In genomic region chrX:54178100-54178940, GRCh38 we compare ENCODE assay signal across 8 cellular contexts. TPM values are rescaled to one million over a fixed set of nuclear protein-coding genes. Genes with fewer than 3 reads are reported as not detected.
DNase-seq lines count a peak whose midpoint lies in the region; ATAC-seq, FAIRE-seq and TF ChIP-seq lines count a peak whose summit lies in the region.
"Had no signal": no experiment of that assay in that cellular context is flagged by ENCODE, and none has a peak within 500 bp of the region (broad histone marks: within the 10 kb centered on the region; RNA-seq: fewer than 3 reads in every experiment).

No MANE protein-coding gene starts in this region.

- no peaks in the 10 kb centered on the region for H3K27me3 Mint-ChIP-seq in neural progenitor cell (ENCODE audit: insufficient read depth, low read depth)

- peaks cover 10% of the 10 kb centered on the region; the same call in 1 of the 2 replicates for H4K20me1 ChIP-seq in KMS-11 (ENCODE audit: insufficient read depth)
- H4K20me1 ChIP-seq in K562 (replicated peaks; ENCODE audit: control insufficient read depth, insufficient read depth, low read length): no peaks in the 10 kb centered on the region
- H4K20me1 ChIP-seq in osteoblast (ENCODE audit: insufficient read depth, low read length): peaks cover 6% of the 10 kb centered on the region
- H4K20me1 ChIP-seq in neural progenitor cell (ENCODE audit: low read depth): peaks cover 18% of the 10 kb centered on the region

- no peaks in the 10 kb centered on the region for H3K9me3 Mint-ChIP-seq in neural progenitor cell

- DNase-seq in GM12892 (ENCODE audit: insufficient read length): no peak
- DNase-seq in K562 (ENCODE audit: extremely low read depth in 1 of 4, low spot score in 3 of 4): no peak
- no peak for DNase-seq in osteoblast (ENCODE audit: insufficient read length, low spot score, missing footprints)
- DNase-seq in stimulated activated CD8-positive, alpha-beta memory T cell treated with anti-CD3 and anti-CD28 coated beads, Interleukin-4, amount 100 ng/mL, for 48 hours: no peak
- no peak for DNase-seq in neural progenitor cell (ENCODE audit: low spot score)
- no peak for DNase-seq in GDM1 (lab: John Stamatoyannopoulos, UW)
- DNase-seq: NCI-H146 had no signal

- peaks cover 14% of the 10 kb centered on the region for H3K36me3 Mint-ChIP-seq in neural progenitor cell

- BruUV-seq in K562 (replicated peaks; lab: Mats Ljungman, UMichigan): no TSS peak

- intact Hi-C loops in K562 (cut with micrococcal nuclease): no loop called here

- H2AFZ ChIP-seq in KMS-11 (ENCODE audit: low read depth): no peak overlapping the region
- H2AFZ ChIP-seq in K562 (ENCODE audit: low read depth, low read length): no peak overlapping the region
- H2AFZ ChIP-seq in osteoblast (ENCODE audit: low read length): no peak overlapping the region
- no peak overlapping the region for H2AFZ ChIP-seq in neural progenitor cell (replicated peaks)

- H3K4me2 ChIP-seq in KMS-11 (peak overlapping the region; percentile 93; the same call in 1 of the 2 replicates), K562 (ENCODE audit: insufficient read depth, low read length) (no peak overlapping the region), osteoblast (ENCODE audit: insufficient read depth, low read length) (peak overlapping the region; percentile 65), neural progenitor cell (no peak overlapping the region)

- CTCF ChIA-PET in K562 (lab: Yijun Ruan, JAX; ENCODE audit: low intra/inter-chr PET ratio): no interaction called here

- no peak for TF ChIP-seq RAD21 in K562 (CRISPR knock-in tag; conservative IDR thresholded peaks at IDR 0.05 in 1 of 2, IDR thresholded peaks at IDR 0.05 in 1 of 2)

- H3K4me3 ChIP-seq in KMS-11 (IDR thresholded peaks at IDR 0.05; ENCODE audit: insufficient read depth, low read depth, low read length) (no peak overlapping the region), K562 (no peak overlapping the region), osteoblast (ENCODE audit: insufficient read depth, low read length) (peak overlapping the region; percentile 20), neural progenitor cell (no peak overlapping the region)

- POLR2A ChIA-PET in K562 (lab: Yijun Ruan, JAX): no interaction called here

- H3K27ac Mint-ChIP-seq in neural progenitor cell: no peak overlapping the region

- H3K79me2 ChIP-seq in KMS-11 (ENCODE audit: insufficient read depth, low read depth) (peaks cover 67% of the 10 kb centered on the region), K562 (ENCODE audit: control insufficient read depth, insufficient read depth, low read length) (peaks cover 52% of the 10 kb centered on the region), osteoblast (ENCODE audit: insufficient read depth, low read length) (peaks cover 75% of the 10 kb centered on the region), neural progenitor cell (ENCODE audit: low read depth) (peaks cover 84% of the 10 kb centered on the region)

- H3K4me1 ChIP-seq in KMS-11 (ENCODE audit: low read depth, poor library complexity, severe bottlenecking) (peaks cover 44% of the 10 kb centered on the region), K562 (replicated peaks in 1 of 2; ENCODE audit: control insufficient read depth in 2 of 2, insufficient read depth in 2 of 2, low read length in 2 of 2) (peaks cover 0 to 5% of the 10 kb centered on the region in 2 experiments; a peak in 2 of 5 replicates), osteoblast (ENCODE audit: insufficient read depth, low read length) (peaks cover 6% of the 10 kb centered on the region), neural progenitor cell (peaks cover 15% of the 10 kb centered on the region)

- ATAC-seq in K562: no peak

- in situ Hi-C loops in K562 (cut with MboI): no loop called here

- FAIRE-seq in GM12892 (lab: Jason Lieb, UNC) (peak; percentile 60), K562 (lab: Jason Lieb, UNC) (no peak)

- peaks cover 21% of the 10 kb centered on the region for H3K4me1 Mint-ChIP-seq in neural progenitor cell

- H3K27ac ChIP-seq in KMS-11 (no peak overlapping the region), K562 (ENCODE audit: extremely low read depth, low read depth, low read length) (no peak overlapping the region), osteoblast (ENCODE audit: low read depth, low read length) (no peak overlapping the region), neural progenitor cell (no peak overlapping the region)

- H3F3A ChIP-seq in neural progenitor cell (ENCODE audit: low read depth): no peaks in the 10 kb centered on the region

- H3K9me3 ChIP-seq in K562 (replicated peaks; ENCODE audit: control insufficient read depth, insufficient read depth, low read depth, low read length) (no peaks in the 10 kb centered on the region), osteoblast (ENCODE audit: low read depth, low read length) (no peaks in the 10 kb centered on the region), neural progenitor cell (ENCODE audit: low read depth) (no peaks in the 10 kb centered on the region)

- 19% methylated on average over 5 of the region's 5 CpGs for WGBS in K562 (ENCODE audit: insufficient coverage, low coverage, missing lambda C conversion rate)

- TF ChIP-seq POLR2A in GM12892 (IDR thresholded peaks at IDR 0.05; ENCODE audit: low read depth, low read length) (no peak), K562 (conservative IDR thresholded peaks at IDR 0.05) (no peak)

- H3K9ac ChIP-seq in KMS-11 (no peak overlapping the region), K562 (ENCODE audit: insufficient read depth in 1 of 2, low read depth in 2 of 2, low read length in 2 of 2) (no peak overlapping the region), neural progenitor cell (no peak overlapping the region)

- H3K27me3 ChIP-seq in KMS-11 (ENCODE audit: insufficient read depth, low read depth) (no peaks in the 10 kb centered on the region), K562 (ENCODE audit: control insufficient read depth in 2 of 2, insufficient read depth in 2 of 2, low read length in 2 of 2) (no peaks in the 10 kb centered on the region), osteoblast (ENCODE audit: insufficient read depth, low read length) (no peaks in the 10 kb centered on the region), neural progenitor cell (no peaks in the 10 kb centered on the region)

- H3K36me3 ChIP-seq in KMS-11 (ENCODE audit: insufficient read depth) (no peaks in the 10 kb centered on the region), K562 (ENCODE audit: control insufficient read depth, insufficient read depth, low read length) (peaks cover 7% of the 10 kb centered on the region; the same call in 1 of the 3 replicates), osteoblast (ENCODE audit: insufficient read depth, low read length) (peaks cover 8% of the 10 kb centered on the region), neural progenitor cell (no peaks in the 10 kb centered on the region)

- H3K9me1 ChIP-seq in K562 (ENCODE audit: control insufficient read depth, insufficient read depth, low read length): no peaks in the 10 kb centered on the region

- TF ChIP-seq CTCF in KMS-11 (conservative IDR thresholded peaks at IDR 0.05; ENCODE audit: low read depth, low read length): no peak
- no peak for TF ChIP-seq CTCF in K562 (IDR thresholded peaks at IDR 0.05 in 2 of 3, conservative IDR thresholded peaks at IDR 0.05 in 1 of 3; ENCODE audit: insufficient read depth in 2 of 3, low read depth in 1 of 3, low read length in 3 of 3)
- no peak for TF ChIP-seq CTCF in osteoblast (IDR thresholded peaks at IDR 0.05; ENCODE audit: extremely low read depth, low read depth, low read length)
- TF ChIP-seq CTCF in neural progenitor cell (IDR thresholded peaks at IDR 0.05): no peak

- TF ChIP-seq EP300 in K562 (IDR thresholded peaks at IDR 0.05; ENCODE audit: low read length): no peak

- H3K4me3 Mint-ChIP-seq in neural progenitor cell: no peak overlapping the region

TF ChIP-seq in K562, 482 proteins besides CTCF, POLR2A, EP300 and RAD21:
- peak; percentile 54 for TF ChIP-seq RBM25 (IDR thresholded peaks at IDR 0.05; ENCODE audit: low read depth, low read length, severe bottlenecking)
- no peak for TF ChIP-seq ZEB2 (IDR thresholded peaks at IDR 0.05)
TF ChIP-seq in K562: peak in this region for 1.

RNA-seq across cellular contexts. Expression of gene FAM120C, which starts 4.7 kb away (rescaled TPM):
- 2.3 TPM for polyA plus RNA-seq in GM12892 (2012; ENCODE audit: missing spikeins)
- total RNA-seq in K562 (2011; cell fraction: chromatin; rRNA removed; ENCODE audit: low replicate concordance): 4.4 and 6.0 TPM in 2 replicates
- total RNA-seq in K562 (2011; cell fraction: nucleolus; rRNA removed): 5.7 and 7.2 TPM in 2 replicates
- total RNA-seq in K562 (2011; cell fraction: nucleoplasm; rRNA removed): 5.0 TPM in 2 replicates
- total RNA-seq in K562 (2014; rRNA removed): 5.5 and 7.6 TPM in 2 replicates
- 0.83 and 1.5 TPM in 2 replicates for total RNA-seq in K562 (2014; rRNA removed; fragmentation: Illumina TruSeq; extraction: Trizol)
- total RNA-seq in K562 (2015; rRNA removed; fragmentation: Illumina TruSeq; extraction: Trizol): 2.6 and 3.0 TPM in 2 replicates
- 6.1 and 6.7 TPM in 2 replicates for total RNA-seq in K562 (2021)
- polyA plus RNA-seq in K562 (2011; rRNA removed): 2.1 and 2.2 TPM in 2 replicates
- polyA plus RNA-seq in K562 (2011; cell fraction: cytosol; rRNA removed): 1.9 and 7.5 TPM in 2 replicates
- polyA plus RNA-seq in K562 (2011; cell fraction: nucleus; rRNA removed): 5.7 and 11.3 TPM in 2 replicates
- polyA plus RNA-seq in K562 (2012): 2.8 and 4.5 TPM in 2 replicates
- 1.8 and 2.1 TPM in 2 replicates for polyA plus RNA-seq in K562 (2014; fragmentation: Illumina TruSeq; extraction: Trizol)
- polyA plus RNA-seq in K562 (2014; fragmentation: Nextera tagmentation; extraction: Ambion mirVana): under 1 TPM; 0.21 to 0.34 TPM
- polyA plus RNA-seq in K562 (2014; rRNA removed): 6.3 and 6.5 TPM in 2 replicates
- 2.2 and 3.4 TPM in 2 replicates for polyA minus RNA-seq in K562 (2011; rRNA and poly(A)+ RNA removed)
- polyA minus RNA-seq in K562 (2011; cell fraction: cytosol; rRNA and poly(A)+ RNA removed): 2.8 and 4.6 TPM in 2 replicates
- 8.2 and 12.9 TPM in 2 replicates for polyA minus RNA-seq in K562 (2011; cell fraction: nucleus; rRNA and poly(A)+ RNA removed)
- 8.0 TPM in 2 replicates for total RNA-seq in osteoblast
- 4.6 and 5.1 TPM in 2 replicates for total RNA-seq in neural progenitor cell (ENCODE audit: low replicate concordance)

Comparison
In these comparisons a context has a peak if more than half of its experiments do, and no peak if none do; other contexts are left out.
1. H3K4me2 ChIP-seq: peak in KMS-11 (single experiment) and osteoblast (single experiment); none in K562 (single experiment) and neural progenitor cell (single experiment).